Comparison of ENCODE assay signal across 8 cellular contexts in the genomic region with DNA sequence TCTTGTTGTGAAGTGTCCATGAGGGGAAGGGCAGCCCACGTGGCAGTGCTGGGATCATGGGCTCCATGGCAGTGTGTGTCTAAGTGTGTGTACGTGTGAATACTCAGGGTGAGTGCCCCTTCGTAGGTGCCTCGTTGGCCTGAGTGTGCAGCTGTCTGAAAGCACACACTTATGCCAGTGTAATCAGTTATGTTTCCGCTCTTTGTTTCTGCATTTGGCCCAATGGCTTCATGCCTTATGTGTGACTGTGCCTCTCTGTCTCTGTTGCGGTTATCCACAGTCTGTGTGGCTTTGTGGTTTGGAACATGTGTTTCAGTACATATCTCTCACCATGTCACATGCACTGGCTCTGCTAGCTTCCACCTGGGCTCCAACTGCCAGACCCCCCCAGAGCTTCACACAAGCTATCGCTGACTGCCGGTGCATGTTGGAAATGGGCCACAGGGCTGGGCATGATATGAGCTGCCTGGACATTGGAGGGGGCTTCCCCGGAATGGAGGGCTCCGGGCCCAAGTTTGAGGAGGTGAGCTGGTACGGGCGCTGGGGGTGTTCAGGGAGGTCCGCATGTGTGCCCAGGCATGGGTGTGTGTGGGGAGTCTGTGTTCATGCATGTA.
DNase-seq lines count a peak whose midpoint lies in the region; ATAC-seq and TF ChIP-seq lines count a peak whose summit lies in the region.

No MANE protein-coding gene starts in this region.

- H3K9me3 ChIP-seq in tibial nerve = no peaks in the 10 kb centered on the region

- no peak overlapping the region for H3K27ac ChIP-seq in tibial nerve

- H3K27ac Mint-ChIP-seq in activated CD4-positive, alpha-beta T cell treated with anti-CD3 and anti-CD28 coated beads, Interleukin-2, amount 10 ng/mL, durations not matched to agents 7 days and 5 days = peak overlapping the region; percentile 59
- H3K27ac Mint-ChIP-seq in activated CD4-positive, alpha-beta memory T cell treated with anti-CD3 and anti-CD28 coated beads, Interleukin-2, amount 10 ng/mL, durations not matched to agents 7 days and 5 days = no peak overlapping the region

- no peak for TF ChIP-seq POLR2A in tibial nerve (IDR thresholded peaks at IDR 0.05)

- TF ChIP-seq EP300 in tibial nerve (IDR thresholded peaks at IDR 0.05) = no peak

- H3K27me3 Mint-ChIP-seq in activated CD4-positive, alpha-beta T cell treated with anti-CD3 and anti-CD28 coated beads, Interleukin-2, amount 10 ng/mL, durations not matched to agents 7 days and 5 days = peaks cover 8% of the 10 kb centered on the region
- H3K27me3 Mint-ChIP-seq in activated CD4-positive, alpha-beta memory T cell treated with anti-CD3 and anti-CD28 coated beads, Interleukin-2, amount 10 ng/mL, durations not matched to agents 7 days and 5 days = peaks cover 7% of the 10 kb centered on the region

- no peaks in the 10 kb centered on the region for H3K36me3 Mint-ChIP-seq in activated CD4-positive, alpha-beta T cell treated with anti-CD3 and anti-CD28 coated beads, Interleukin-2, amount 10 ng/mL, durations not matched to agents 7 days and 5 days (ENCODE audit: low read depth)
- H3K36me3 Mint-ChIP-seq in activated CD4-positive, alpha-beta memory T cell treated with anti-CD3 and anti-CD28 coated beads, Interleukin-2, amount 10 ng/mL, durations not matched to agents 7 days and 5 days (ENCODE audit: low read depth) = no peaks in the 10 kb centered on the region

- H3K9me3 Mint-ChIP-seq in activated CD4-positive, alpha-beta T cell treated with anti-CD3 and anti-CD28 coated beads, Interleukin-2, amount 10 ng/mL, durations not matched to agents 7 days and 5 days = no peaks in the 10 kb centered on the region
- no peaks in the 10 kb centered on the region for H3K9me3 Mint-ChIP-seq in activated CD4-positive, alpha-beta memory T cell treated with anti-CD3 and anti-CD28 coated beads, Interleukin-2, amount 10 ng/mL, durations not matched to agents 7 days and 5 days

- ATAC-seq in HG02970 (IDR thresholded peaks at IDR 0.05; ENCODE audit: low FRiP score, unreplicated experiment) (peak; percentile 39), HG02870 (IDR thresholded peaks at IDR 0.05; ENCODE audit: unreplicated experiment) (no peak)

- H3K27me3 ChIP-seq in tibial nerve = peaks cover 0 to 8% of the 10 kb centered on the region in 2 donors

- WGBS in tibial nerve, 2 donors = 60 to 77% methylated on average over 13 of the region's 13 CpGs

- POLR2A ChIA-PET in activated CD4-positive, alpha-beta T cell treated with anti-CD3 and anti-CD28 coated beads, Interleukin-2, amount 10 ng/mL, durations not matched to agents 7 days and 5 days (lab: Charles Lee) = no interaction called here
- POLR2A ChIA-PET in activated CD4-positive, alpha-beta memory T cell treated with anti-CD3 and anti-CD28 coated beads, Interleukin-2, amount 10 ng/mL, durations not matched to agents 7 days and 5 days (lab: Charles Lee) = no interaction called here

- DNase-seq in activated CD4-positive, alpha-beta T cell treated with anti-CD3 and anti-CD28 coated beads, Interleukin-2, amount 10 ng/mL, durations not matched to agents 7 days and 5 days = peak; percentile 73
- no peak for DNase-seq in activated CD4-positive, alpha-beta T cell treated with anti-CD3 and anti-CD28 coated beads, Interleukin-2, amount 50 U/mL, for 4 hours
- peak; percentile 43 for DNase-seq in activated CD4-positive, alpha-beta memory T cell treated with anti-CD3 and anti-CD28 coated beads, Interleukin-2, amount 10 ng/mL, durations not matched to agents 7 days and 5 days
- DNase-seq in stimulated activated CD8-positive, alpha-beta memory T cell treated with anti-CD3 and anti-CD28 coated beads, Interleukin-7, amount 100 ng/mL, for 48 hours (ENCODE audit: extremely low read depth in 1 of 2, low read depth in 1 of 2) = peak; percentile 11 to 21
- DNase-seq in tibial nerve (ENCODE audit: low spot score in 2 of 2) (no peak), NCI-H510A treated with DMSO at 0.1 percent for 48 hours (lab: John Stamatoyannopoulos, UW) (no peak)

- TF ChIP-seq CTCF in tibial nerve (IDR thresholded peaks at IDR 0.05) = no peak

- H3K4me1 Mint-ChIP-seq in activated CD4-positive, alpha-beta T cell treated with anti-CD3 and anti-CD28 coated beads, Interleukin-2, amount 10 ng/mL, durations not matched to agents 7 days and 5 days = peaks cover 42% of the 10 kb centered on the region
- peaks cover 10% of the 10 kb centered on the region for H3K4me1 Mint-ChIP-seq in activated CD4-positive, alpha-beta memory T cell treated with anti-CD3 and anti-CD28 coated beads, Interleukin-2, amount 10 ng/mL, durations not matched to agents 7 days and 5 days

- H3K36me3 ChIP-seq in tibial nerve = no peaks in the 10 kb centered on the region

- H3K4me3 Mint-ChIP-seq in activated CD4-positive, alpha-beta T cell treated with anti-CD3 and anti-CD28 coated beads, Interleukin-2, amount 10 ng/mL, durations not matched to agents 7 days and 5 days = no peak overlapping the region
- H3K4me3 Mint-ChIP-seq in activated CD4-positive, alpha-beta memory T cell treated with anti-CD3 and anti-CD28 coated beads, Interleukin-2, amount 10 ng/mL, durations not matched to agents 7 days and 5 days = no peak overlapping the region

- no peaks in the 10 kb centered on the region for H3K4me1 ChIP-seq in tibial nerve

- CTCF ChIA-PET in activated CD4-positive, alpha-beta T cell treated with anti-CD3 and anti-CD28 coated beads, Interleukin-2, amount 10 ng/mL, durations not matched to agents 7 days and 5 days (lab: Charles Lee) = interaction anchor here (1.5 kb wide), 1 partner anchor 59 kb away, joined by 4 read pairs; no protein-coding TSS in a partner anchor
- CTCF ChIA-PET in activated CD4-positive, alpha-beta memory T cell treated with anti-CD3 and anti-CD28 coated beads, Interleukin-2, amount 10 ng/mL, durations not matched to agents 7 days and 5 days (lab: Charles Lee) = no interaction called here

- no peak overlapping the region for H3K4me3 ChIP-seq in tibial nerve

Comparison
In these comparisons a context has a peak if more than half of its experiments do, and no peak if none do; other contexts are left out.
1. DNase-seq: peak in activated CD4-positive, alpha-beta T cell treated with anti-CD3 and anti-CD28 coated beads, Interleukin-2, amount 10 ng/mL, durations not matched to agents 7 days and 5 days (single experiment), activated CD4-positive, alpha-beta memory T cell treated with anti-CD3 and anti-CD28 coated beads, Interleukin-2, amount 10 ng/mL, durations not matched to agents 7 days and 5 days (single experiment) and stimulated activated CD8-positive, alpha-beta memory T cell treated with anti-CD3 and anti-CD28 coated beads, Interleukin-7, amount 100 ng/mL, for 48 hours (2 of 2); none in activated CD4-positive, alpha-beta T cell treated with anti-CD3 and anti-CD28 coated beads, Interleukin-2, amount 50 U/mL, for 4 hours (0 of 2), tibial nerve (0 of 2) and NCI-H510A treated with DMSO at 0.1 percent for 48 hours (single experiment).